Comparison of ENCODE assay signal across 22 cellular contexts in the genomic region with DNA sequence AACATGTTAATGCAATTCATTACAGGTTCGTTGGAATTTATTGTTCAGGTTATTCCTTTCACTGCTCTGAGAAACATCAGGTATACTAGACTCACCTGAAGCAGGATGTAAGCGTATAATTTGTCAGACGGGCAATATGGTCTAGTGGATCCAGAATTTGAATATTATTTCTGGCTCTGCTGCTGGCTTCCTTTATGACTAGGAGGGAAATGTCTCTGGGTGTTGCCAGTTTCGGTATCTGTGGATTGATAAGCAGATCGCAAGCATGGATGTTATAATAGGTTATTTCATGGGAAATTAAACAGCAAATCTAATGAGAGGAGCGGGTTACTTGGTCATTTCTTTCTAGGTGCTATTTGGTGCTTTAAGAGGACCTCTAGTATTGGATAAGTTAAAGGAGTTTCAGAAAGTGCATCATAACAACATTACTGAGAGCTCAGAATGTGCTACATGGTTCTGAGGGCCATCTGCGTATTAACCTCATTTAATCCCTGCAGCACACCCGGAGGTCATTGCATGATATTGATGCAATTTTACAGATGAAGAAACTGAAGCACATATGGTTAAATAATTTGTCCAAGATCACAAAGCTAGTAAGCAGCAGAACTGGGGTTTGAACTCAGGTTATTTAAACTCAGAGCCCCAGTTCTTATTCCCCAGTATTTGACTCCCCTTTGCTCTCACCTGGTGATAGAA. TPM values are rescaled to one million over a fixed set of nuclear protein-coding genes. Genes with fewer than 3 reads are reported as not detected.
DNase-seq lines count a peak whose midpoint lies in the region; ATAC-seq lines count a peak whose summit lies in the region.
"Had no signal": no experiment of that assay in that cellular context is flagged by ENCODE, and none has a peak within 500 bp of the region (broad histone marks: within the 10 kb centered on the region; RNA-seq: fewer than 3 reads in every experiment).

No MANE protein-coding gene starts in this region.

- H3K36me3 Mint-ChIP-seq in activated T-cell treated with anti-CD3 and anti-CD28 coated beads, Interleukin-2, amount 50 U/mL, for 24 hours (ENCODE audit: low read depth), result no peaks in the 10 kb centered on the region
- H3K36me3 Mint-ChIP-seq in stimulated activated memory B cell treated with anti-CD40 and anti-IgM and Interleukin-4, amounts not matched to agents 10 μg/mL and 1 μg/mL and 100 μg/mL, for 72 hours, result no peaks in the 10 kb centered on the region
- H3K36me3 Mint-ChIP-seq in CD8-positive, alpha-beta memory T cell, result no peaks in the 10 kb centered on the region
- H3K36me3 Mint-ChIP-seq: activated CD4-positive, alpha-beta memory T cell treated with anti-CD3 and anti-CD28 coated beads for 36 hours; CD4-positive, CD25-positive, alpha-beta regulatory T cell had no signal

- CTCF ChIA-PET in CD8-positive, alpha-beta memory T cell (lab: Charles Lee), result interaction anchor here (1.2 to 1.5 kb wide), 2 partner anchors 55 to 134 kb away, joined by 3 to 4 read pairs; no protein-coding TSS in a partner anchor

- H3K27me3 ChIP-seq in mesenchymal stem cell (ENCODE audit: control insufficient read depth in 1 of 2, insufficient read depth in 1 of 2, low read length in 2 of 2) (no peaks in the 10 kb centered on the region), MG63 (no peaks in the 10 kb centered on the region)
- no peaks in the 10 kb centered on the region for H3K27me3 ChIP-seq in CD8-positive, alpha-beta memory T cell (ENCODE audit: insufficient read depth, low read length, poor library complexity, severe bottlenecking)
- H3K27me3 ChIP-seq: upper lobe of right lung had no signal

- no peak overlapping the region for H2BK12ac ChIP-seq in mesenchymal stem cell (ENCODE audit: low read length in 2 of 2)

- H2BK15ac ChIP-seq in mesenchymal stem cell (ENCODE audit: low read depth, poor library complexity, severe bottlenecking), result no peak overlapping the region

- POLR2A ChIA-PET in CD8-positive, alpha-beta memory T cell (lab: Charles Lee), result no interaction called here

- peak; percentile 28 for ATAC-seq in HG02759 (IDR thresholded peaks at IDR 0.05; ENCODE audit: unreplicated experiment)
- peak; percentile 71 for ATAC-seq in stimulated activated memory B cell treated with anti-CD40 and anti-IgM and Interleukin-4, amounts not matched to agents 10 μg/mL and 1 μg/mL and 100 μg/mL, for 72 hours
- ATAC-seq: PC-3; SK-N-SH treated with all-trans-retinoic acid at 6 μM for 48 hours; stimulated activated naive CD8-positive, alpha-beta T cell treated with anti-CD3 and anti-CD28 coated beads, Interleukin-15, amount 100 ng/mL, for 72 hours; upper lobe of right lung had no signal

- no peak overlapping the region for H3K18ac ChIP-seq in mesenchymal stem cell (ENCODE audit: low read depth in 1 of 2, low read length in 2 of 2)

- no peaks in the 10 kb centered on the region for H3K9me3 Mint-ChIP-seq in activated T-cell treated with anti-CD3 and anti-CD28 coated beads, Interleukin-2, amount 50 U/mL, for 24 hours
- no peaks in the 10 kb centered on the region for H3K9me3 Mint-ChIP-seq in stimulated activated memory B cell treated with anti-CD40 and anti-IgM and Interleukin-4, amounts not matched to agents 10 μg/mL and 1 μg/mL and 100 μg/mL, for 72 hours
- no peaks in the 10 kb centered on the region for H3K9me3 Mint-ChIP-seq in CD8-positive, alpha-beta memory T cell
- H3K9me3 Mint-ChIP-seq: activated CD4-positive, alpha-beta memory T cell treated with anti-CD3 and anti-CD28 coated beads for 36 hours; activated T-helper 1 cell treated with anti-CD3 and anti-CD28 coated beads, Interleukin-12 subunit alpha, Interleukin-12 subunit beta, Interleukin-2, Interleukin-4 antibody, amounts not matched to agents 30 ng/mL and 10 ng/mL and 1 ng/mL, durations not matched to agents 14 hours and 24 hours and 36 hours; CD4-positive, CD25-positive, alpha-beta regulatory T cell; stimulated activated naive CD8-positive, alpha-beta T cell treated with anti-CD3 and anti-CD28 coated beads, Interleukin-15, amount 100 ng/mL, for 72 hours had no signal

- H3K4me2 ChIP-seq in mesenchymal stem cell (ENCODE audit: low read length, poor library complexity, severe bottlenecking), result no peak overlapping the region

- no peaks in the 10 kb centered on the region for H3K79me1 ChIP-seq in mesenchymal stem cell (replicated peaks; ENCODE audit: low read length, poor library complexity, severe bottlenecking)

- no peak overlapping the region for H3K4ac ChIP-seq in mesenchymal stem cell (ENCODE audit: low read depth in 1 of 2, low read length in 2 of 2)

- H3K14ac ChIP-seq in mesenchymal stem cell (ENCODE audit: low read length in 2 of 2), result no peak overlapping the region

- H3K27ac Mint-ChIP-seq in activated T-cell treated with anti-CD3 and anti-CD28 coated beads, Interleukin-2, amount 50 U/mL, for 24 hours, result peak overlapping the region; percentile 40
- H3K27ac Mint-ChIP-seq in stimulated activated memory B cell treated with anti-CD40 and anti-IgM and Interleukin-4, amounts not matched to agents 10 μg/mL and 1 μg/mL and 100 μg/mL, for 72 hours, result peak overlapping the region; percentile 93
- H3K27ac Mint-ChIP-seq in CD8-positive, alpha-beta memory T cell, result no peak overlapping the region
- H3K27ac Mint-ChIP-seq: activated CD4-positive, alpha-beta memory T cell treated with anti-CD3 and anti-CD28 coated beads for 36 hours; activated T-helper 1 cell treated with anti-CD3 and anti-CD28 coated beads, Interleukin-12 subunit alpha, Interleukin-12 subunit beta, Interleukin-2, Interleukin-4 antibody, amounts not matched to agents 30 ng/mL and 10 ng/mL and 1 ng/mL, durations not matched to agents 14 hours and 24 hours and 36 hours; CD4-positive, CD25-positive, alpha-beta regulatory T cell; stimulated activated naive CD8-positive, alpha-beta T cell treated with anti-CD3 and anti-CD28 coated beads, Interleukin-15, amount 100 ng/mL, for 72 hours had no signal

- H3K23ac ChIP-seq in mesenchymal stem cell (ENCODE audit: low read length in 2 of 2), result no peak overlapping the region

- H3K27ac ChIP-seq in mesenchymal stem cell (ENCODE audit: low read length, poor library complexity, severe bottlenecking), result no peak overlapping the region
- no peak overlapping the region for H3K27ac ChIP-seq in CD8-positive, alpha-beta memory T cell (ENCODE audit: low read depth, low read length)
- H3K27ac ChIP-seq: upper lobe of right lung had no signal

- WGBS in mesenchymal stem cell, result 84% methylated on average over 8 of the region's 8 CpGs

- no peak overlapping the region for H2BK120ac ChIP-seq in mesenchymal stem cell (ENCODE audit: low read depth, low read length)

- H3K4me1 ChIP-seq in mesenchymal stem cell (ENCODE audit: control insufficient read depth, insufficient read depth, low read depth, low read length), result peaks cover 5% of the 10 kb centered on the region
- peaks cover 12% of the 10 kb centered on the region for H3K4me1 ChIP-seq in CD8-positive, alpha-beta memory T cell (ENCODE audit: insufficient read depth, low read length)

- H4K91ac ChIP-seq in mesenchymal stem cell (ENCODE audit: low read length), result no peak overlapping the region

- no peak for DNase-seq in activated T-cell treated with anti-CD3 and anti-CD28 coated beads, Interleukin-2, amount 50 U/mL, for 24 hours
- DNase-seq in activated T-cell treated with anti-CD3 and anti-CD28 coated beads, Interleukin-2, amount 50 U/mL, for 48 hours, result no peak
- DNase-seq in NCI-H526 treated with DMSO at 0.1 percent for 48 hours (lab: John Stamatoyannopoulos, UW), result peak; percentile 91
- no peak for DNase-seq in mesenchymal stem cell
- DNase-seq in CD8-positive, alpha-beta memory T cell, result no peak
- no peak for DNase-seq in MG63
- DNase-seq: 8988T; CD4-positive, CD25-positive, alpha-beta regulatory T cell; central memory CD4-positive, alpha-beta T cell; effector CD8-positive, alpha-beta T cell; hippocampal formation; Kasumi-1; NCI-H146; PC-3; retina; stimulated activated naive CD8-positive, alpha-beta T cell treated with anti-CD3 and anti-CD28 coated beads, Interleukin-15, amount 100 ng/mL, for 72 hours; upper lobe of right lung had no signal

- H4K8ac ChIP-seq in mesenchymal stem cell (ENCODE audit: low read length), result no peak overlapping the region

- peaks cover 16% of the 10 kb centered on the region for H3K4me1 Mint-ChIP-seq in activated T-cell treated with anti-CD3 and anti-CD28 coated beads, Interleukin-2, amount 50 U/mL, for 24 hours (ENCODE audit: low read depth)
- H3K4me1 Mint-ChIP-seq in stimulated activated memory B cell treated with anti-CD40 and anti-IgM and Interleukin-4, amounts not matched to agents 10 μg/mL and 1 μg/mL and 100 μg/mL, for 72 hours, result peaks cover 67% of the 10 kb centered on the region
- H3K4me1 Mint-ChIP-seq in CD8-positive, alpha-beta memory T cell, result peaks cover 12 to 19% (median 14%) of the 10 kb centered on the region in 3 donors

- H2AFZ ChIP-seq in mesenchymal stem cell (ENCODE audit: low read depth, low read length), result no peak overlapping the region

- no peaks in the 10 kb centered on the region for H3K27me3 Mint-ChIP-seq in activated T-cell treated with anti-CD3 and anti-CD28 coated beads, Interleukin-2, amount 50 U/mL, for 24 hours
- H3K27me3 Mint-ChIP-seq in stimulated activated memory B cell treated with anti-CD40 and anti-IgM and Interleukin-4, amounts not matched to agents 10 μg/mL and 1 μg/mL and 100 μg/mL, for 72 hours, result no peaks in the 10 kb centered on the region
- H3K27me3 Mint-ChIP-seq in CD8-positive, alpha-beta memory T cell, result no peaks in the 10 kb centered on the region
- H3K27me3 Mint-ChIP-seq: activated CD4-positive, alpha-beta memory T cell treated with anti-CD3 and anti-CD28 coated beads for 36 hours; CD4-positive, CD25-positive, alpha-beta regulatory T cell; stimulated activated naive CD8-positive, alpha-beta T cell treated with anti-CD3 and anti-CD28 coated beads, Interleukin-15, amount 100 ng/mL, for 72 hours had no signal

- no peaks in the 10 kb centered on the region for H3K36me3 ChIP-seq in mesenchymal stem cell (ENCODE audit: control insufficient read depth in 1 of 2, insufficient read depth in 2 of 2, low read depth in 1 of 2, low read length in 2 of 2)
- no peaks in the 10 kb centered on the region for H3K36me3 ChIP-seq in CD8-positive, alpha-beta memory T cell (ENCODE audit: insufficient read depth, low read length)
- H3K36me3 ChIP-seq in MG63, result no peaks in the 10 kb centered on the region
- H3K36me3 ChIP-seq: upper lobe of right lung had no signal

- H3K4me3 ChIP-seq in mesenchymal stem cell (ENCODE audit: insufficient read depth in 1 of 2, low read depth in 1 of 2, low read length in 2 of 2) (no peak overlapping the region), MG63 (no peak overlapping the region)
- H3K4me3 ChIP-seq in CD8-positive, alpha-beta memory T cell (ENCODE audit: low read length), result no peak overlapping the region
- H3K4me3 ChIP-seq: upper lobe of right lung had no signal

- no peak overlapping the region for H3K4me3 Mint-ChIP-seq in activated T-cell treated with anti-CD3 and anti-CD28 coated beads, Interleukin-2, amount 50 U/mL, for 24 hours
- H3K4me3 Mint-ChIP-seq in stimulated activated memory B cell treated with anti-CD40 and anti-IgM and Interleukin-4, amounts not matched to agents 10 μg/mL and 1 μg/mL and 100 μg/mL, for 72 hours, result peak overlapping the region; percentile 71
- H3K4me3 Mint-ChIP-seq in CD8-positive, alpha-beta memory T cell, result no peak overlapping the region
- H3K4me3 Mint-ChIP-seq: activated CD4-positive, alpha-beta memory T cell treated with anti-CD3 and anti-CD28 coated beads for 36 hours; activated T-helper 1 cell treated with anti-CD3 and anti-CD28 coated beads, Interleukin-12 subunit alpha, Interleukin-12 subunit beta, Interleukin-2, Interleukin-4 antibody, amounts not matched to agents 30 ng/mL and 10 ng/mL and 1 ng/mL, durations not matched to agents 14 hours and 24 hours and 36 hours; CD4-positive, CD25-positive, alpha-beta regulatory T cell; stimulated activated naive CD8-positive, alpha-beta T cell treated with anti-CD3 and anti-CD28 coated beads, Interleukin-15, amount 100 ng/mL, for 72 hours had no signal

- H3K9ac ChIP-seq in mesenchymal stem cell (ENCODE audit: low read length), result no peak overlapping the region

- H2BK5ac ChIP-seq in mesenchymal stem cell (ENCODE audit: low read depth, low read length, poor library complexity, severe bottlenecking), result no peak overlapping the region

- H3K9me3 ChIP-seq in mesenchymal stem cell (ENCODE audit: control insufficient read depth, low read length), result no peaks in the 10 kb centered on the region
- no peaks in the 10 kb centered on the region for H3K9me3 ChIP-seq in CD8-positive, alpha-beta memory T cell (ENCODE audit: low read length)
- no peaks in the 10 kb centered on the region for H3K9me3 ChIP-seq in MG63
- H3K9me3 ChIP-seq: upper lobe of right lung had no signal

- H2AK5ac ChIP-seq in mesenchymal stem cell (ENCODE audit: low read length, severe bottlenecking), result no peak overlapping the region

RNA-seq across cellular contexts. Expression of a gene that starts 47.3 kb away (rescaled TPM):
- 65.2 TPM for polyA plus RNA-seq in mesenchymal stem cell (2013, experiment 1 of 2)
- polyA plus RNA-seq in mesenchymal stem cell (2013, experiment 2 of 2), result 68.3 TPM
- 10 to 100 TPM; 24.2 to 26.5 TPM for total RNA-seq in CD8-positive, alpha-beta memory T cell
- 0.58 TPM for polyA plus RNA-seq in CD8-positive, alpha-beta memory T cell
- total RNA-seq in MG63 (2014; rRNA removed; shearing (Covaris generic); ENCODE audit: low replicate concordance), result 49.6 and 61.5 TPM in 2 replicates
- total RNA-seq: PC-3 had no signal

Comparison
In these comparisons a context has a peak if more than half of its experiments do, and no peak if none do; other contexts are left out.
1. H3K27ac Mint-ChIP-seq: peak in activated T-cell treated with anti-CD3 and anti-CD28 coated beads, Interleukin-2, amount 50 U/mL, for 24 hours (single experiment) and stimulated activated memory B cell treated with anti-CD40 and anti-IgM and Interleukin-4, amounts not matched to agents 10 μg/mL and 1 μg/mL and 100 μg/mL, for 72 hours (single experiment); none in CD8-positive, alpha-beta memory T cell (0 of 8).